In the genomic region with DNA sequence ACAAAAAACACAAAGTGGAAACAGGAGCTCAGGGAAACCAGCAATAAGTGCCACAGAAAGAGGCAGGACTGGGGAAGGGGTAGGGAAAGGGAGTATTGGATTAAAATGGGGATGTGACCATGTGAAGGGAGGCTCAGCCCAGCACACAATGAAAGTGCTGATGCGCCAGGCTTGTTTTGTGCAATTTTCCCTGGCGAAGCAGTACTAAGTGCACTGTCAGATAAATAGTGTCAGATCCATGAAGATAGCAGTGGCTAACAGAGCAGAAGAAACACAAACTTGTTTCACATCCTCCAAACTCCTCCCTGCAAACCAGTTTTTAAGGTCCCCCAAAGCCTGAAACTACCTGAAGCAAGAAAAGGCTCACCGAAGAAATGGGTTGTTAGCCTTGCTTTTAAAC, we compare ENCODE assay signal across 1 cellular context.
TF ChIP-seq lines count a peak whose summit lies in the region.

No MANE protein-coding gene starts in this region.

TF ChIP-seq in HepG2, 621 proteins besides CTCF, POLR2A, EP300 and RAD21 (continued from another document):
- TF ChIP-seq, protein P1, sequence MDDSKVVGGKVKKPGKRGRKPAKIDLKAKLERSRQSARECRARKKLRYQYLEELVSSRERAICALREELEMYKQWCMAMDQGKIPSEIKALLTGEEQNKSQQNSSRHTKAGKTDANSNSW (CRISPR knock-in tag; IDR thresholded peaks at IDR 0.05; ENCODE audit: borderline replicate concordance): no peak
- peak; percentile 64 for TF ChIP-seq RBM22 (optimal IDR thresholded peaks at IDR 0.05; ENCODE audit: low read length)
- no peak for TF ChIP-seq ZNF737 (CRISPR knock-in tag; IDR thresholded peaks at IDR 0.05; ENCODE audit: borderline replicate concordance)
- no peak for TF ChIP-seq PLRG1 (conservative IDR thresholded peaks at IDR 0.05)
- no peak for TF ChIP-seq PHB2 (IDR thresholded peaks at IDR 0.05; ENCODE audit: partially characterized antibody)
- TF ChIP-seq GABPA (IDR thresholded peaks at IDR 0.05; ENCODE audit: low read depth, low read length): no peak
- no peak for TF ChIP-seq GABPA (CRISPR knock-in tag; IDR thresholded peaks at IDR 0.05; ENCODE audit: low read depth)
- TF ChIP-seq, protein P2, sequence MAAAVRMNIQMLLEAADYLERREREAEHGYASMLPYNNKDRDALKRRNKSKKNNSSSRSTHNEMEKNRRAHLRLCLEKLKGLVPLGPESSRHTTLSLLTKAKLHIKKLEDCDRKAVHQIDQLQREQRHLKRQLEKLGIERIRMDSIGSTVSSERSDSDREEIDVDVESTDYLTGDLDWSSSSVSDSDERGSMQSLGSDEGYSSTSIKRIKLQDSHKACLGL (CRISPR knock-in tag; IDR thresholded peaks at IDR 0.05): no peak
- TF ChIP-seq IKZF4 (CRISPR knock-in tag; IDR thresholded peaks at IDR 0.05; ENCODE audit: borderline replicate concordance, low read depth, not compliant biosample characterization): no peak
